ENCODE assay signal across 8 cellular contexts in genomic region chr15:70095387-70096214, GRCh38. TPM values are rescaled to one million over a fixed set of nuclear protein-coding genes. Genes with fewer than 3 reads are reported as not detected.
DNase-seq lines count a peak whose midpoint lies in the region; ATAC-seq and TF ChIP-seq lines count a peak whose summit lies in the region.

No MANE protein-coding gene starts in this region.

- H3K36me3 ChIP-seq in heart right ventricle: peaks cover 0 to 41% (median 0%) of the 10 kb centered on the region in 9 donors

- peak in 1 of 9 donors; percentile 37 for TF ChIP-seq CTCF in heart right ventricle (IDR thresholded peaks at IDR 0.05)

- H3K9me3 ChIP-seq in heart right ventricle: no peaks in the 10 kb centered on the region

- DNase-seq in GM03348 (ENCODE audit: low spot score) (peak; percentile 54), NCI-H69 (lab: John Stamatoyannopoulos, UW) (peak; percentile 28), heart right ventricle (peak; percentile 33 to 48), retina (peak; percentile 65), NCI-H2196 treated with DMSO at 0.1 percent for 48 hours (lab: John Stamatoyannopoulos, UW; ENCODE audit: unreplicated experiment) (no peak)
- peak; percentile 30 for DNase-seq in activated T-helper 1 cell treated with anti-CD3 and anti-CD28 coated beads, Interleukin-12 subunit alpha, Interleukin-12 subunit beta, Interleukin-2, Interleukin-4 antibody, amounts not matched to agents 30 ng/mL and 10 ng/mL and 1 ng/mL, durations not matched to agents 14 hours and 24 hours and 36 hours (ENCODE audit: low spot score)

- H3K27ac Mint-ChIP-seq in activated T-helper 1 cell treated with anti-CD3 and anti-CD28 coated beads, Interleukin-12 subunit alpha, Interleukin-12 subunit beta, Interleukin-2, Interleukin-4 antibody, amounts not matched to agents 30 ng/mL and 10 ng/mL and 1 ng/mL, durations not matched to agents 14 hours and 24 hours and 36 hours: no peak overlapping the region

- peaks cover 64% of the 10 kb centered on the region for H3K4me1 Mint-ChIP-seq in activated T-helper 1 cell treated with anti-CD3 and anti-CD28 coated beads, Interleukin-12 subunit alpha, Interleukin-12 subunit beta, Interleukin-2, Interleukin-4 antibody, amounts not matched to agents 30 ng/mL and 10 ng/mL and 1 ng/mL, durations not matched to agents 14 hours and 24 hours and 36 hours (ENCODE audit: low read depth)

- peak overlapping the region; percentile 98 for H3K4me3 Mint-ChIP-seq in activated T-helper 1 cell treated with anti-CD3 and anti-CD28 coated beads, Interleukin-12 subunit alpha, Interleukin-12 subunit beta, Interleukin-2, Interleukin-4 antibody, amounts not matched to agents 30 ng/mL and 10 ng/mL and 1 ng/mL, durations not matched to agents 14 hours and 24 hours and 36 hours

- peaks cover 24 to 82% (median 74%) of the 10 kb centered on the region in 9 donors for H3K4me1 ChIP-seq in heart right ventricle

- H3K27ac ChIP-seq in heart right ventricle: peak overlapping the region in 7 of 10 donors; percentile 91 to 99 (median 98)

- intact Hi-C loops in activated T-helper 1 cell treated with anti-CD3 and anti-CD28 coated beads, Interleukin-12 subunit alpha, Interleukin-12 subunit beta, Interleukin-2, Interleukin-4 antibody, amounts not matched to agents 30 ng/mL and 10 ng/mL and 1 ng/mL, durations not matched to agents 14 hours and 24 hours and 36 hours (cut with micrococcal nuclease): loop anchor here (1.0 to 10.0 kb wide), 4 partner anchors 121 to 1301 kb away; partner anchors contain the start of gene RPLP1
- intact Hi-C loops in heart right ventricle (cut with DNase I): loop anchor here in 7 of 10 donors (5.0 to 10.0 kb wide), 12 partner anchors 62 to 621 kb away; no protein-coding TSS in a partner anchor

- H3K36me3 Mint-ChIP-seq in activated T-helper 1 cell treated with anti-CD3 and anti-CD28 coated beads, Interleukin-12 subunit alpha, Interleukin-12 subunit beta, Interleukin-2, Interleukin-4 antibody, amounts not matched to agents 30 ng/mL and 10 ng/mL and 1 ng/mL, durations not matched to agents 14 hours and 24 hours and 36 hours (ENCODE audit: low read depth): peaks cover 43% of the 10 kb centered on the region

- peaks cover 0 to 4% (median 0%) of the 10 kb centered on the region in 7 donors for H3K27me3 ChIP-seq in heart right ventricle

- no peaks in the 10 kb centered on the region for H3K9me3 Mint-ChIP-seq in activated T-helper 1 cell treated with anti-CD3 and anti-CD28 coated beads, Interleukin-12 subunit alpha, Interleukin-12 subunit beta, Interleukin-2, Interleukin-4 antibody, amounts not matched to agents 30 ng/mL and 10 ng/mL and 1 ng/mL, durations not matched to agents 14 hours and 24 hours and 36 hours

- 11 to 16% methylated on average over 67 of the region's 67 CpGs for WGBS in heart right ventricle, 2 donors

- peaks cover 7% of the 10 kb centered on the region for H3K27me3 Mint-ChIP-seq in activated T-helper 1 cell treated with anti-CD3 and anti-CD28 coated beads, Interleukin-12 subunit alpha, Interleukin-12 subunit beta, Interleukin-2, Interleukin-4 antibody, amounts not matched to agents 30 ng/mL and 10 ng/mL and 1 ng/mL, durations not matched to agents 14 hours and 24 hours and 36 hours (ENCODE audit: insufficient read depth)

- no peak for ATAC-seq in heart right ventricle
- ATAC-seq in GM19324 (IDR thresholded peaks at IDR 0.05; ENCODE audit: low FRiP score, unreplicated experiment): no peak
- ATAC-seq in HG02938 (IDR thresholded peaks at IDR 0.05; ENCODE audit: unreplicated experiment): no peak

- H3K4me3 ChIP-seq in heart right ventricle: peak overlapping the region; percentile 54 to 90 (median 80)

RNA-seq across cellular contexts. Expression of gene TLE3, which starts 2.1 kb away (rescaled TPM):
- total RNA-seq in activated T-helper 1 cell treated with anti-CD3 and anti-CD28 coated beads, Interleukin-12 subunit alpha, Interleukin-12 subunit beta, Interleukin-2, Interleukin-4 antibody, amounts not matched to agents 30 ng/mL and 10 ng/mL and 1 ng/mL, durations not matched to agents 14 hours and 24 hours and 36 hours: 123 and 126 TPM in 2 replicates
- total RNA-seq in heart right ventricle: 10 to 100 TPM in 9 of 10 donors, 1 to 10 TPM in 1; 9.7 to 21.7 (median 13.6) TPM
- 1 to 10 TPM; 7.5 to 8.4 TPM for polyA plus RNA-seq in heart right ventricle
